8 cellular contexts compared by ENCODE assay signal in the genomic region with DNA sequence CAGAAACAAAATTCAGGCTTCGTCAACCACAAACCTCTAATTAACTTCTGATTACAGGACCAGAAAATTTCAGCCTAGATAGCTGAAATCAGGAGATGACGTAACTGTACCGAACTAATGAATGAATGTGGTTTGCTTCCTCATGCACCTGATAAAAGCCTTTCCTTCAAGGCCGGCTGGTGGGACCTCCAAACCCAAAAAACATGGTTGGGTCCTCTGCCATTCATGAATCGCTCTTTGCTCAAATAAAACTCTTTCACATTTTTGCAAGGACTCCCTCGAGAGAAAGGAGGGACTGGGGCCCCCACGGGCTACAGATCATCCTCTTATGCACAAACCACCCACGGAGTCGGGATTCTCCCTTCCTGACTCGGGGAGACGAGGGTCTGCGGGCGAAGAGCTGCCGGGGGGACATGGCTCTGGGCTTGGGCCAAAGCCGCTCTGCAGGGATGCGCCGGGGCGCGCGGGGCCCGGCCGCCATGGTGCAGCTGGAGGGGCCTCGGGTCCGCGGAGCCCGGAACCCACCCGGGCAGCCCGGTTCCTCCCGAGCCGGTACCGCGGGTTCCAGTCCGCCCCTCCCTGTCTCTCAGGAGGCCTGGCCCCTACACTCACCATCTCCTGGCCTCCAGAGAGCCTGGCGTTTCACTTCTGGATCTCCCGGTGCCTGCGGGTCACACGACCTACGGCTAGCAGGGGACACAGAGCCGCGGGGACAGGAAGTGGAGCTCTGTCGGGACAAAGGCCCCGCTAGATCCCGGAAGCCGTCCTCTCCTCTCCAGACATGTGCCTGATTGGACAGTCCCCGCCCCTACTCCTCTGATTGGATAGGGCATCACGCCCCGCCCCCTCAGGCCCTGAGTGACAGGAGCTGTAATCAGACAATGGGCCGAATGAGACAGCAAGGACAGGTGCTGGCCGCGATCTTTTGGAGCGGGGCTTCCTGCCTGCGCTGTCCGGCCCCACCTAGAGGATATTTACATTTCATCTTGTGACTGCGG. TPM values are rescaled to one million over a fixed set of nuclear protein-coding genes. Genes with fewer than 3 reads are reported as not detected.
DNase-seq lines count a peak whose midpoint lies in the region; ATAC-seq lines count a peak whose summit lies in the region.

A gene (minus strand): TSS at position 721 of the 998 bp plus-strand sequence. CDS start 106 bp downstream, at position 615.

- peaks cover 27% of the 10 kb centered on the region for H4K20me1 ChIP-seq in BLaER1

- peak within 1 kb of the TSS; percentile 99 for H3K4me3 Mint-ChIP-seq in activated CD4-positive, alpha-beta T cell treated with anti-CD3 and anti-CD28 coated beads, Interleukin-2, amount 10 ng/mL, durations not matched to agents 7 days and 5 days

- H3K9me3 Mint-ChIP-seq in activated CD4-positive, alpha-beta T cell treated with anti-CD3 and anti-CD28 coated beads, Interleukin-2, amount 10 ng/mL, durations not matched to agents 7 days and 5 days = peaks cover 30% of the 10 kb centered on the region

- H3K4me2 ChIP-seq in BLaER1 = peak within 1 kb of the TSS; percentile 82

- H3K27me3 ChIP-seq in BLaER1 = no peaks in the 10 kb centered on the region

- peak within 1 kb of the TSS; percentile 97 for H3K9ac ChIP-seq in BLaER1

- CTCF ChIA-PET in activated CD4-positive, alpha-beta T cell treated with anti-CD3 and anti-CD28 coated beads, Interleukin-2, amount 10 ng/mL, durations not matched to agents 7 days and 5 days (lab: Charles Lee) = interaction anchor here (0.9 to 1.0 kb wide), 4 partner anchors 16 to 39 kb away, joined by 3 to 4 read pairs (median 4); no protein-coding TSS in a partner anchor

- peaks cover 52% of the 10 kb centered on the region for H3K36me3 Mint-ChIP-seq in activated CD4-positive, alpha-beta T cell treated with anti-CD3 and anti-CD28 coated beads, Interleukin-2, amount 10 ng/mL, durations not matched to agents 7 days and 5 days (ENCODE audit: low read depth)

- DNase-seq in NCI-H69 (lab: John Stamatoyannopoulos, UW) (peak; percentile 99), dedifferentiated amniotic fluid mesenchymal stem cell (ENCODE audit: extremely low spot score) (peak; percentile 95), left lobe of liver (ENCODE audit: low spot score) (peak; percentile 99)
- DNase-seq in activated CD4-positive, alpha-beta T cell treated with anti-CD3 and anti-CD28 coated beads, Interleukin-2, amount 10 ng/mL, durations not matched to agents 7 days and 5 days = peak; percentile 99
- peak; percentile 96 for DNase-seq in stimulated activated CD4-positive, alpha-beta T cell treated with anti-CD3 and anti-CD28 coated beads, Interleukin-2, amount 100 ng/mL, for 4 hours (ENCODE audit: low read depth)

- POLR2A ChIA-PET in activated CD4-positive, alpha-beta T cell treated with anti-CD3 and anti-CD28 coated beads, Interleukin-2, amount 10 ng/mL, durations not matched to agents 7 days and 5 days (lab: Charles Lee) = no interaction called here

- peaks cover 41% of the 10 kb centered on the region for H3K36me3 ChIP-seq in BLaER1

- H3K27ac ChIP-seq in BLaER1 = peak within 1 kb of the TSS; percentile 98

- H3K4me1 Mint-ChIP-seq in activated CD4-positive, alpha-beta T cell treated with anti-CD3 and anti-CD28 coated beads, Interleukin-2, amount 10 ng/mL, durations not matched to agents 7 days and 5 days = peaks cover 39% of the 10 kb centered on the region

- peak within 1 kb of the TSS; percentile 99 for H3K27ac Mint-ChIP-seq in activated CD4-positive, alpha-beta T cell treated with anti-CD3 and anti-CD28 coated beads, Interleukin-2, amount 10 ng/mL, durations not matched to agents 7 days and 5 days

- peak within 1 kb of the TSS; percentile 89 for H3K4me3 ChIP-seq in BLaER1

- H3K27me3 Mint-ChIP-seq in activated CD4-positive, alpha-beta T cell treated with anti-CD3 and anti-CD28 coated beads, Interleukin-2, amount 10 ng/mL, durations not matched to agents 7 days and 5 days = no peaks in the 10 kb centered on the region

- peaks cover 41% of the 10 kb centered on the region for H3K9me3 ChIP-seq in BLaER1

- ATAC-seq in GM19328 (IDR thresholded peaks at IDR 0.05; ENCODE audit: unreplicated experiment) = peak; percentile 99
- peak; percentile 99 for ATAC-seq in HG03520 (IDR thresholded peaks at IDR 0.05; ENCODE audit: unreplicated experiment)
- peak; percentile 100 for ATAC-seq in left lobe of liver

- peaks cover 37% of the 10 kb centered on the region for H3K4me1 ChIP-seq in BLaER1

RNA-seq across cellular contexts. Expression of the gene that starts here (rescaled TPM):
- total RNA-seq in activated CD4-positive, alpha-beta T cell treated with anti-CD3 and anti-CD28 coated beads, Interleukin-2, amount 10 ng/mL, durations not matched to agents 7 days and 5 days = 10 to 100 TPM; 29.7 to 32.5 TPM
- total RNA-seq in left lobe of liver = 7.2 TPM

Comparison
In these comparisons a context has a peak if more than half of its experiments do, and no peak if none do; other contexts are left out.
1. Peak in every context shown above with its lines: DNase-seq, ATAC-seq, H3K4me3 ChIP-seq and H3K27ac ChIP-seq.